In genomic region chr6:129490551-129491245, GRCh38 we compare ENCODE assay signal across 8 cellular contexts.
DNase-seq lines count a peak whose midpoint lies in the region; ATAC-seq and TF ChIP-seq lines count a peak whose summit lies in the region.

No MANE protein-coding gene starts in this region.

- no peaks in the 10 kb centered on the region for H3K27me3 Mint-ChIP-seq in CD14-positive monocyte (ENCODE audit: low read depth in 3 of 3)
- H3K27me3 Mint-ChIP-seq in brain: no peaks in the 10 kb centered on the region

- H3K27ac Mint-ChIP-seq in CD14-positive monocyte: peak overlapping the region; percentile 99 to 100 (median 99)
- peak overlapping the region in 4 of 5 experiments; percentile 76 to 95 (median 85) for H3K27ac Mint-ChIP-seq in brain

- H3K27ac ChIP-seq in layer of hippocampus (ENCODE audit: low read depth, low read length): peak overlapping the region; percentile 21

- ATAC-seq in GM19463 (IDR thresholded peaks at IDR 0.05; ENCODE audit: unreplicated experiment) (peak; percentile 82), HG03575 (IDR thresholded peaks at IDR 0.05; ENCODE audit: extremely low read depth, insufficient number of reproducible peaks, low FRiP score, unreplicated experiment) (peak; percentile 76)

- H3K4me1 Mint-ChIP-seq in CD14-positive monocyte: peaks cover 21% of the 10 kb centered on the region
- peaks cover 43% of the 10 kb centered on the region for H3K4me1 Mint-ChIP-seq in brain

- TF ChIP-seq CTCF in CD14-positive monocyte (IDR thresholded peaks at IDR 0.05) (no peak), brain (conservative IDR thresholded peaks at IDR 0.05) (no peak)

- intact Hi-C loops in CD14-positive monocyte (cut with micrococcal nuclease): loop anchor here in 1 of 2 donors (2.0 kb wide), 1 partner anchor 196 kb away; no protein-coding TSS in a partner anchor

- H3K4me3 Mint-ChIP-seq in CD14-positive monocyte (peak overlapping the region; percentile 68 to 92), brain (peak overlapping the region in 3 of 5 experiments; percentile 15 to 48 (median 29))

- H3K27me3 ChIP-seq in layer of hippocampus (ENCODE audit: control insufficient read depth, insufficient read depth, low read length): no peaks in the 10 kb centered on the region

- H3K9me3 Mint-ChIP-seq in CD14-positive monocyte: no peaks in the 10 kb centered on the region
- H3K9me3 Mint-ChIP-seq in brain: no peaks in the 10 kb centered on the region

- H3K36me3 Mint-ChIP-seq in CD14-positive monocyte: peaks cover 0 to 3% of the 10 kb centered on the region in 2 donors
- H3K36me3 Mint-ChIP-seq in brain: no peaks in the 10 kb centered on the region

- DNase-seq in CD14-positive monocyte (ENCODE audit: low spot score): peak; percentile 83
- peak; percentile 61 for DNase-seq in T-helper 22 cell (ENCODE audit: low read depth)
- DNase-seq in stimulated activated CD8-positive, alpha-beta memory T cell treated with anti-CD3 and anti-CD28 coated beads, Interleukin-12 subunit alpha, Interleukin-12 subunit beta, amount 100 ng/mL, for 1 hour (ENCODE audit: low read depth): peak; percentile 48
- no peak for DNase-seq in NCI-H748 (lab: John Stamatoyannopoulos, UW; ENCODE audit: unreplicated experiment)
